ENCODE assay signal across 21 cellular contexts in genomic region chr10:73840056-73840402, GRCh38. TPM values are rescaled to one million over a fixed set of nuclear protein-coding genes. Genes with fewer than 3 reads are reported as not detected.
DNase-seq lines count a peak whose midpoint lies in the region; ATAC-seq and TF ChIP-seq lines count a peak whose summit lies in the region.
"Had no signal": no experiment of that assay in that cellular context is flagged by ENCODE, and none has a peak within 500 bp of the region (broad histone marks: within the 10 kb centered on the region; RNA-seq: fewer than 3 reads in every experiment).

No MANE protein-coding gene starts in this region.

- ATAC-seq in HG03521 (IDR thresholded peaks at IDR 0.05; ENCODE audit: unreplicated experiment) (no peak), HG02973 (IDR thresholded peaks at IDR 0.05; ENCODE audit: unreplicated experiment) (no peak), HG03378 (IDR thresholded peaks at IDR 0.05; ENCODE audit: unreplicated experiment) (no peak)
- ATAC-seq: HCT116, K562 had no signal

- no peak overlapping the region for H3K4me3 ChIP-seq in fibroblast of villous mesenchyme (ENCODE audit: low read depth, low read length)
- H3K4me3 ChIP-seq: A549, K562 had no signal

- CTCF ChIA-PET in RWPE1 (lab: Yijun Ruan, JAX) = interaction anchor here (0.6 kb wide), 2 partner anchors 80 to 184 kb away, joined by 3 to 5 read pairs; no protein-coding TSS in a partner anchor

- peak overlapping the region; percentile 41 for H3K27ac ChIP-seq in RWPE1
- H3K27ac ChIP-seq: A549 had no signal

- DNase-seq in ELR (ENCODE audit: low read depth) (peak; percentile 33), RWPE1 (ENCODE audit: low spot score) (no peak), fibroblast of villous mesenchyme (ENCODE audit: low read depth) (peak; percentile 68), renal cortical epithelial cell (ENCODE audit: low read depth) (peak; percentile 22)
- DNase-seq: BE2C, DMS 273 treated with DMSO at 0.1 percent for 48 hours, DMS79 treated with DMSO at 0.1 percent for 48 hours, GOT3, MM.1S, NCI-H1048, NCI-H1417 treated with DMSO at 0.1 percent for 48 hours, NCI-H187, NCI-H446, NCI-H526, Right ventricle myocardium superior had no signal

- no peak for TF ChIP-seq CTCF in RWPE1 (conservative IDR thresholded peaks at IDR 0.05; ENCODE audit: low read depth)
- TF ChIP-seq CTCF in fibroblast of villous mesenchyme (IDR thresholded peaks at IDR 0.05; ENCODE audit: insufficient read depth, low read depth, low read length) = no peak

- POLR2A ChIA-PET in RWPE1 (lab: Yijun Ruan, JAX; ENCODE audit: low non-redundant PET) = no interaction called here

RNA-seq across cellular contexts. Expression of gene NDST2, which starts 28.6 kb away (rescaled TPM):
- 19.3 and 22.0 TPM in 2 replicates for total RNA-seq in fibroblast of villous mesenchyme
- total RNA-seq in renal cortical epithelial cell = 4.5 and 14.1 TPM in 2 replicates

RNA-seq across cellular contexts. Expression of gene CAMK2G, which starts 34.3 kb away (rescaled TPM):
- 30.6 and 36.7 TPM in 2 replicates for total RNA-seq in fibroblast of villous mesenchyme
- total RNA-seq in renal cortical epithelial cell = 20.3 and 21.1 TPM in 2 replicates

RNA-seq across cellular contexts. Expression of gene ZSWIM8, which starts 54.6 kb away (rescaled TPM):
- total RNA-seq in fibroblast of villous mesenchyme = 70.2 and 82.5 TPM in 2 replicates
- total RNA-seq in renal cortical epithelial cell = 37.5 and 66.9 TPM in 2 replicates

RNA-seq across cellular contexts. Expression of gene CHCHD1, which starts 58.2 kb away (rescaled TPM):
- total RNA-seq in fibroblast of villous mesenchyme (16.8 and 22.5 TPM in 2 replicates), renal cortical epithelial cell (13.1 and 21.4 TPM in 2 replicates)
